9 cellular contexts compared by ENCODE assay signal in the genomic region with DNA sequence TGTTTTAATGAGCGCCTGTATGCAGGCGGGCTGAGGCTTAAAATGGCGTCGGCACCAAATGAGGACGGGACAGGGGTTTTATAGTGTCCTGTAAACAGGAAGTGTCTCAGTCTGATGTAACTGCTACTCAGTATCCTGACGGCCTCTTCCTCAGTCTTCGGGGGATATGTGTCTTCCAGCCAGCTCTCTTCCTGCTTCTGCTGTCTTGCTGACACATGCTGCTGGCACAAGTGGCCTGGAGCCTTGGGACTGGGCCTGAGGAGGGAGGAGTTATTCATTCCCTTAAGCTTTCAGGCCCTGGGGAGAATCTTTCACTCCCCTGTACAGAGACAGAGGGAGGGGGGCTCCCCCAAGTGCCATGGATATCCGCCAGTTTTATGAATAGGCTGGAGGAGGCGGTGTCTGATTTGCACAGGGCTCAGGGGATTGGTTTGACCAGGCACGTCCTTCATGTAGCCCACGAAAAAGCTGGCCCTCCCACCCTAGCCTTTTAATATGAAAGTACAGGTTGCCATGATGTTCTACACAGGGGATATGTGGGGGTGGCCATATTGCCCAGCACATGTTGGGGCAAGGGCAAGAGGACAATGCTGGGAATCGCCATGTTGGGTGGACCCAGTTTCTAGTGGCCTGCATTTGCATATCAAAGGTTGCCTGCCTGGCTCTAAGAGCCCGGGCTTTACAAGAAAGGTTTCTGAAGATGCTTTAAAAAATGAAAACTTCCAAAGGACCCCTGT. TPM values are rescaled to one million over a fixed set of nuclear protein-coding genes. Genes with fewer than 3 reads are reported as not detected.
DNase-seq lines count a peak whose midpoint lies in the region; ATAC-seq and TF ChIP-seq lines count a peak whose summit lies in the region.
"Had no signal": no experiment of that assay in that cellular context is flagged by ENCODE, and none has a peak within 500 bp of the region (broad histone marks: within the 10 kb centered on the region; RNA-seq: fewer than 3 reads in every experiment).

No MANE protein-coding gene starts in this region.

- H3K4me3 Mint-ChIP-seq in activated T-helper 1 cell treated with anti-CD3 and anti-CD28 coated beads, Interleukin-12 subunit alpha, Interleukin-12 subunit beta, Interleukin-2, Interleukin-4 antibody, amounts not matched to agents 30 ng/mL and 10 ng/mL and 1 ng/mL, durations not matched to agents 14 hours and 24 hours and 36 hours, result no peak overlapping the region

- no peaks in the 10 kb centered on the region for H3K79me2 ChIP-seq in OCI-LY7 (ENCODE audit: insufficient read depth, low read depth, low read length)

- H2AFZ ChIP-seq in OCI-LY7 (ENCODE audit: low read length), result peak overlapping the region; percentile 70

- H3K4me2 ChIP-seq in OCI-LY7 (ENCODE audit: low read length), result no peak overlapping the region

- intact Hi-C loops in OCI-LY7 (cut with micrococcal nuclease; ENCODE audit: unreplicated experiment) (no loop called here), posterior vena cava (cut with DNase I) (no loop called here)
- intact Hi-C loops in activated T-helper 1 cell treated with anti-CD3 and anti-CD28 coated beads, Interleukin-12 subunit alpha, Interleukin-12 subunit beta, Interleukin-2, Interleukin-4 antibody, amounts not matched to agents 30 ng/mL and 10 ng/mL and 1 ng/mL, durations not matched to agents 14 hours and 24 hours and 36 hours (cut with micrococcal nuclease), result no loop called here

- no TSS peak for BruUV-seq in OCI-LY7 (replicated peaks; lab: Mats Ljungman, UMichigan)

- H3K9me2 ChIP-seq in OCI-LY7 (ENCODE audit: insufficient read depth, low read length), result no peaks in the 10 kb centered on the region

- no peak for ATAC-seq in HG03025 (IDR thresholded peaks at IDR 0.05; ENCODE audit: low FRiP score, unreplicated experiment)
- no peak for ATAC-seq in GM18520 (IDR thresholded peaks at IDR 0.05; ENCODE audit: unreplicated experiment)

- no peak overlapping the region for H3K27ac ChIP-seq in OCI-LY7 (ENCODE audit: low read depth, low read length, poor library complexity, severe bottlenecking)

- no peak overlapping the region for H3K27ac Mint-ChIP-seq in activated T-helper 1 cell treated with anti-CD3 and anti-CD28 coated beads, Interleukin-12 subunit alpha, Interleukin-12 subunit beta, Interleukin-2, Interleukin-4 antibody, amounts not matched to agents 30 ng/mL and 10 ng/mL and 1 ng/mL, durations not matched to agents 14 hours and 24 hours and 36 hours

- H3K9me3 Mint-ChIP-seq in activated T-helper 1 cell treated with anti-CD3 and anti-CD28 coated beads, Interleukin-12 subunit alpha, Interleukin-12 subunit beta, Interleukin-2, Interleukin-4 antibody, amounts not matched to agents 30 ng/mL and 10 ng/mL and 1 ng/mL, durations not matched to agents 14 hours and 24 hours and 36 hours, result no peaks in the 10 kb centered on the region

- CTCF ChIA-PET in OCI-LY7 (lab: Charles Lee; ENCODE audit: unreplicated experiment), result no interaction called here

- no peaks in the 10 kb centered on the region for H3K27me3 Mint-ChIP-seq in activated T-helper 1 cell treated with anti-CD3 and anti-CD28 coated beads, Interleukin-12 subunit alpha, Interleukin-12 subunit beta, Interleukin-2, Interleukin-4 antibody, amounts not matched to agents 30 ng/mL and 10 ng/mL and 1 ng/mL, durations not matched to agents 14 hours and 24 hours and 36 hours (ENCODE audit: insufficient read depth)

- no peaks in the 10 kb centered on the region for H4K20me1 ChIP-seq in OCI-LY7 (ENCODE audit: insufficient read depth, low read length)

- no peaks in the 10 kb centered on the region for H3K36me3 ChIP-seq in OCI-LY7 (ENCODE audit: insufficient read depth, low read length)

- TF ChIP-seq CTCF in OCI-LY7 (conservative IDR thresholded peaks at IDR 0.05; ENCODE audit: low read length), result no peak
- TF ChIP-seq CTCF in fibroblast of villous mesenchyme (IDR thresholded peaks at IDR 0.05; ENCODE audit: insufficient read depth, low read depth, low read length), result no peak

- POLR2A ChIA-PET in OCI-LY7 (lab: Charles Lee), result interaction anchor here (1.6 kb wide), 1 partner anchor 20 kb away, joined by 6 read pairs; a partner anchor contains a TSS

- no peaks in the 10 kb centered on the region for H3K4me1 Mint-ChIP-seq in activated T-helper 1 cell treated with anti-CD3 and anti-CD28 coated beads, Interleukin-12 subunit alpha, Interleukin-12 subunit beta, Interleukin-2, Interleukin-4 antibody, amounts not matched to agents 30 ng/mL and 10 ng/mL and 1 ng/mL, durations not matched to agents 14 hours and 24 hours and 36 hours (ENCODE audit: low read depth)

- peak; percentile 92 for DNase-seq in ELR (ENCODE audit: low read depth)
- no peak for DNase-seq in OCI-LY7 (ENCODE audit: low spot score)
- peak; percentile 74 for DNase-seq in fibroblast of villous mesenchyme (ENCODE audit: low read depth)
- DNase-seq in posterior vena cava (ENCODE audit: low spot score), result peak; percentile 87
- no peak for DNase-seq in GM19238 (ENCODE audit: insufficient read length, low spot score)
- DNase-seq in activated T-helper 1 cell treated with anti-CD3 and anti-CD28 coated beads, Interleukin-12 subunit alpha, Interleukin-12 subunit beta, Interleukin-2, Interleukin-4 antibody, amounts not matched to agents 30 ng/mL and 10 ng/mL and 1 ng/mL, durations not matched to agents 14 hours and 24 hours and 36 hours (ENCODE audit: low spot score), result no peak
- DNase-seq: NCI-H446 treated with DMSO at 0.1 percent for 48 hours had no signal

- peaks cover 5% of the 10 kb centered on the region for H3K4me1 ChIP-seq in OCI-LY7 (ENCODE audit: insufficient read depth, low read length, poor library complexity, severe bottlenecking)

- H3K36me3 Mint-ChIP-seq in activated T-helper 1 cell treated with anti-CD3 and anti-CD28 coated beads, Interleukin-12 subunit alpha, Interleukin-12 subunit beta, Interleukin-2, Interleukin-4 antibody, amounts not matched to agents 30 ng/mL and 10 ng/mL and 1 ng/mL, durations not matched to agents 14 hours and 24 hours and 36 hours (ENCODE audit: low read depth), result no peaks in the 10 kb centered on the region

- H3K4me3 ChIP-seq in OCI-LY7 (ENCODE audit: low read depth, low read length, poor library complexity, severe bottlenecking), result no peak overlapping the region
- H3K4me3 ChIP-seq in fibroblast of villous mesenchyme (ENCODE audit: low read depth, low read length), result no peak overlapping the region

- no peaks in the 10 kb centered on the region for H3K9me3 ChIP-seq in OCI-LY7 (ENCODE audit: low read length)

RNA-seq across cellular contexts. Expression of a gene that starts 19.9 kb away (rescaled TPM):
- total RNA-seq in OCI-LY7 (2014; rRNA removed; shearing (Covaris generic)), result 77.3 and 130 TPM in 2 replicates
- 145 and 149 TPM in 2 replicates for total RNA-seq in OCI-LY7 (2022)
- total RNA-seq in fibroblast of villous mesenchyme, result 41.0 and 45.4 TPM in 2 replicates
- 100 to 1,000 TPM in 1 of 2 donors, 10 to 100 TPM in 1; 94.9 to 101 TPM for total RNA-seq in posterior vena cava
- 107 and 108 TPM in 2 replicates for total RNA-seq in activated T-helper 1 cell treated with anti-CD3 and anti-CD28 coated beads, Interleukin-12 subunit alpha, Interleukin-12 subunit beta, Interleukin-2, Interleukin-4 antibody, amounts not matched to agents 30 ng/mL and 10 ng/mL and 1 ng/mL, durations not matched to agents 14 hours and 24 hours and 36 hours

Comparison
In these comparisons a context has a peak if more than half of its experiments do, and no peak if none do; other contexts are left out.
1. DNase-seq: peak in ELR (single experiment), fibroblast of villous mesenchyme (single experiment) and posterior vena cava (single experiment); none in OCI-LY7 (single experiment), GM19238 (single experiment) and activated T-helper 1 cell treated with anti-CD3 and anti-CD28 coated beads, Interleukin-12 subunit alpha, Interleukin-12 subunit beta, Interleukin-2, Interleukin-4 antibody, amounts not matched to agents 30 ng/mL and 10 ng/mL and 1 ng/mL, durations not matched to agents 14 hours and 24 hours and 36 hours (single experiment).